Comparison of ENCODE assay signal across 1 cellular context in genomic region chr18:8608795-8609673, GRCh38.
TF ChIP-seq lines count a peak whose summit lies in the region.

Gene RAB12, plus strand, starts transcription at chr18:8609437. Its CDS starts 3 bp downstream, at chr18:8609440.

TF ChIP-seq in GM12878, 131 proteins besides CTCF, POLR2A, EP300 and RAD21 (continued from another document and continues in another):
- TF ChIP-seq, protein P1, sequence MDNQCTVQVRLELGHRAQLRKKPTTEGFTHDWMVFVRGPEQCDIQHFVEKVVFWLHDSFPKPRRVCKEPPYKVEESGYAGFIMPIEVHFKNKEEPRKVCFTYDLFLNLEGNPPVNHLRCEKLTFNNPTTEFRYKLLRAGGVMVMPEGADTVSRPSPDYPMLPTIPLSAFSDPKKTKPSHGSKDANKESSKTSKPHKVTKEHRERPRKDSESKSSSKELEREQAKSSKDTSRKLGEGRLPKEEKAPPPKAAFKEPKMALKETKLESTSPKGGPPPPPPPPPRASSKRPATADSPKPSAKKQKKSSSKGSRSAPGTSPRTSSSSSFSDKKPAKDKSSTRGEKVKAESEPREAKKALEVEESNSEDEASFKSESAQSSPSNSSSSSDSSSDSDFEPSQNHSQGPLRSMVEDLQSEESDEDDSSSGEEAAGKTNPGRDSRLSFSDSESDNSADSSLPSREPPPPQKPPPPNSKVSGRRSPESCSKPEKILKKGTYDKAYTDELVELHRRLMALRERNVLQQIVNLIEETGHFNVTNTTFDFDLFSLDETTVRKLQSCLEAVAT (IDR thresholded peaks at IDR 0.05) = peak; percentile 90
- no peak for TF ChIP-seq ATF3 (IDR thresholded peaks at IDR 0.05; ENCODE audit: borderline replicate concordance, extremely low read depth, low read depth, low read length)
- TF ChIP-seq RAD51 (IDR thresholded peaks at IDR 0.05) = no peak
- TF ChIP-seq NFXL1 (IDR thresholded peaks at IDR 0.05; ENCODE audit: borderline replicate concordance) = no peak
- no peak for TF ChIP-seq TCF7 (IDR thresholded peaks at IDR 0.05; ENCODE audit: borderline replicate concordance)
- TF ChIP-seq ZNF274 (IDR thresholded peaks at IDR 0.05; ENCODE audit: insufficient read depth, insufficient read length) = no peak
- TF ChIP-seq, protein P2, sequence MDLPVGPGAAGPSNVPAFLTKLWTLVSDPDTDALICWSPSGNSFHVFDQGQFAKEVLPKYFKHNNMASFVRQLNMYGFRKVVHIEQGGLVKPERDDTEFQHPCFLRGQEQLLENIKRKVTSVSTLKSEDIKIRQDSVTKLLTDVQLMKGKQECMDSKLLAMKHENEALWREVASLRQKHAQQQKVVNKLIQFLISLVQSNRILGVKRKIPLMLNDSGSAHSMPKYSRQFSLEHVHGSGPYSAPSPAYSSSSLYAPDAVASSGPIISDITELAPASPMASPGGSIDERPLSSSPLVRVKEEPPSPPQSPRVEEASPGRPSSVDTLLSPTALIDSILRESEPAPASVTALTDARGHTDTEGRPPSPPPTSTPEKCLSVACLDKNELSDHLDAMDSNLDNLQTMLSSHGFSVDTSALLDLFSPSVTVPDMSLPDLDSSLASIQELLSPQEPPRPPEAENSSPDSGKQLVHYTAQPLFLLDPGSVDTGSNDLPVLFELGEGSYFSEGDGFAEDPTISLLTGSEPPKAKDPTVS (IDR thresholded peaks at IDR 0.05; ENCODE audit: low read depth, low read length) = no peak
- TF ChIP-seq SREBF2 (IDR thresholded peaks at IDR 0.05; ENCODE audit: low read length) = no peak
- TF ChIP-seq, protein P3, sequence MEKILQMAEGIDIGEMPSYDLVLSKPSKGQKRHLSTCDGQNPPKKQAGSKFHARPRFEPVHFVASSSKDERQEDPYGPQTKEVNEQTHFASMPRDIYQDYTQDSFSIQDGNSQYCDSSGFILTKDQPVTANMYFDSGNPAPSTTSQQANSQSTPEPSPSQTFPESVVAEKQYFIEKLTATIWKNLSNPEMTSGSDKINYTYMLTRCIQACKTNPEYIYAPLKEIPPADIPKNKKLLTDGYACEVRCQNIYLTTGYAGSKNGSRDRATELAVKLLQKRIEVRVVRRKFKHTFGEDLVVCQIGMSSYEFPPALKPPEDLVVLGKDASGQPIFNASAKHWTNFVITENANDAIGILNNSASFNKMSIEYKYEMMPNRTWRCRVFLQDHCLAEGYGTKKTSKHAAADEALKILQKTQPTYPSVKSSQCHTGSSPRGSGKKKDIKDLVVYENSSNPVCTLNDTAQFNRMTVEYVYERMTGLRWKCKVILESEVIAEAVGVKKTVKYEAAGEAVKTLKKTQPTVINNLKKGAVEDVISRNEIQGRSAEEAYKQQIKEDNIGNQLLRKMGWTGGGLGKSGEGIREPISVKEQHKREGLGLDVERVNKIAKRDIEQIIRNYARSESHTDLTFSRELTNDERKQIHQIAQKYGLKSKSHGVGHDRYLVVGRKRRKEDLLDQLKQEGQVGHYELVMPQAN (conservative IDR thresholded peaks at IDR 0.05) = no peak
- TF ChIP-seq CEBPZ (IDR thresholded peaks at IDR 0.05; ENCODE audit: low read depth, low read length) = no peak
- TF ChIP-seq JUND (IDR thresholded peaks at IDR 0.05; ENCODE audit: low read depth, low read length) = no peak
- TF ChIP-seq BCL3 (IDR thresholded peaks at IDR 0.05; ENCODE audit: borderline replicate concordance, insufficient read depth, low read depth, low read length, poor library complexity, severe bottlenecking) = peak; percentile 24
- no peak for TF ChIP-seq PAX8 (IDR thresholded peaks at IDR 0.05)
- TF ChIP-seq USF2 (IDR thresholded peaks at IDR 0.05; ENCODE audit: borderline replicate concordance, low read depth, low read length) = no peak
- TF ChIP-seq MYB (IDR thresholded peaks at IDR 0.05; ENCODE audit: borderline replicate concordance, low read depth, low read length) = no peak
- TF ChIP-seq MEF2B (IDR thresholded peaks at IDR 0.05; ENCODE audit: partially characterized antibody, poor library complexity, severe bottlenecking) = no peak
- TF ChIP-seq NFIC (IDR thresholded peaks at IDR 0.05; ENCODE audit: low read depth, low read length) = no peak
- TF ChIP-seq E4F1 (IDR thresholded peaks at IDR 0.05; ENCODE audit: borderline replicate concordance, partially characterized antibody) = no peak
- no peak for TF ChIP-seq SUPT20H (IDR thresholded peaks at IDR 0.05; ENCODE audit: borderline replicate concordance, control insufficient read depth, low read depth, low read length)
- no peak for TF ChIP-seq NRF1 (conservative IDR thresholded peaks at IDR 0.05; ENCODE audit: low read depth, low read length)
- TF ChIP-seq CHD4 (IDR thresholded peaks at IDR 0.05) = no peak
- no peak for TF ChIP-seq FOXK2 (IDR thresholded peaks at IDR 0.05)
- TF ChIP-seq POU2F2 (IDR thresholded peaks at IDR 0.05; ENCODE audit: borderline replicate concordance, low read depth, low read length) = peak; percentile 16; the same call in 1 of the 3 replicates
- peak; percentile 6 to 71; a peak in 2 of 4 replicates for TF ChIP-seq BHLHE40 (IDR thresholded peaks at IDR 0.05; ENCODE audit: borderline replicate concordance in 1 of 2, low read depth in 2 of 2, low read length in 1 of 2)
- no peak for TF ChIP-seq SMAD5 (IDR thresholded peaks at IDR 0.05; ENCODE audit: low read depth)
- TF ChIP-seq FOXM1 (IDR thresholded peaks at IDR 0.05; ENCODE audit: low read depth, low read length) = peak; percentile 15; the same call in 1 of the 2 replicates
- TF ChIP-seq, protein P4, sequence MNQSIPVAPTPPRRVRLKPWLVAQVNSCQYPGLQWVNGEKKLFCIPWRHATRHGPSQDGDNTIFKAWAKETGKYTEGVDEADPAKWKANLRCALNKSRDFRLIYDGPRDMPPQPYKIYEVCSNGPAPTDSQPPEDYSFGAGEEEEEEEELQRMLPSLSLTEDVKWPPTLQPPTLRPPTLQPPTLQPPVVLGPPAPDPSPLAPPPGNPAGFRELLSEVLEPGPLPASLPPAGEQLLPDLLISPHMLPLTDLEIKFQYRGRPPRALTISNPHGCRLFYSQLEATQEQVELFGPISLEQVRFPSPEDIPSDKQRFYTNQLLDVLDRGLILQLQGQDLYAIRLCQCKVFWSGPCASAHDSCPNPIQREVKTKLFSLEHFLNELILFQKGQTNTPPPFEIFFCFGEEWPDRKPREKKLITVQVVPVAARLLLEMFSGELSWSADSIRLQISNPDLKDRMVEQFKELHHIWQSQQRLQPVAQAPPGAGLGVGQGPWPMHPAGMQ (IDR thresholded peaks at IDR 0.05; ENCODE audit: borderline replicate concordance) = no peak
- peak; percentile 27; the same call in 1 of the 2 replicates for TF ChIP-seq EED (IDR thresholded peaks at IDR 0.05; ENCODE audit: low read depth)
- peak; percentile 21; the same call in 1 of the 2 replicates for TF ChIP-seq NR2C1 (IDR thresholded peaks at IDR 0.05)
- no peak for TF ChIP-seq CBX3 (IDR thresholded peaks at IDR 0.05; ENCODE audit: borderline replicate concordance, low read depth)
- no peak for TF ChIP-seq E2F4 (IDR thresholded peaks at IDR 0.05; ENCODE audit: low read depth, low read length)
- peak; percentile 38; the same call in 1 of the 2 replicates for TF ChIP-seq GATAD2B (conservative IDR thresholded peaks at IDR 0.05; ENCODE audit: low read depth)
- TF ChIP-seq, protein P5, sequence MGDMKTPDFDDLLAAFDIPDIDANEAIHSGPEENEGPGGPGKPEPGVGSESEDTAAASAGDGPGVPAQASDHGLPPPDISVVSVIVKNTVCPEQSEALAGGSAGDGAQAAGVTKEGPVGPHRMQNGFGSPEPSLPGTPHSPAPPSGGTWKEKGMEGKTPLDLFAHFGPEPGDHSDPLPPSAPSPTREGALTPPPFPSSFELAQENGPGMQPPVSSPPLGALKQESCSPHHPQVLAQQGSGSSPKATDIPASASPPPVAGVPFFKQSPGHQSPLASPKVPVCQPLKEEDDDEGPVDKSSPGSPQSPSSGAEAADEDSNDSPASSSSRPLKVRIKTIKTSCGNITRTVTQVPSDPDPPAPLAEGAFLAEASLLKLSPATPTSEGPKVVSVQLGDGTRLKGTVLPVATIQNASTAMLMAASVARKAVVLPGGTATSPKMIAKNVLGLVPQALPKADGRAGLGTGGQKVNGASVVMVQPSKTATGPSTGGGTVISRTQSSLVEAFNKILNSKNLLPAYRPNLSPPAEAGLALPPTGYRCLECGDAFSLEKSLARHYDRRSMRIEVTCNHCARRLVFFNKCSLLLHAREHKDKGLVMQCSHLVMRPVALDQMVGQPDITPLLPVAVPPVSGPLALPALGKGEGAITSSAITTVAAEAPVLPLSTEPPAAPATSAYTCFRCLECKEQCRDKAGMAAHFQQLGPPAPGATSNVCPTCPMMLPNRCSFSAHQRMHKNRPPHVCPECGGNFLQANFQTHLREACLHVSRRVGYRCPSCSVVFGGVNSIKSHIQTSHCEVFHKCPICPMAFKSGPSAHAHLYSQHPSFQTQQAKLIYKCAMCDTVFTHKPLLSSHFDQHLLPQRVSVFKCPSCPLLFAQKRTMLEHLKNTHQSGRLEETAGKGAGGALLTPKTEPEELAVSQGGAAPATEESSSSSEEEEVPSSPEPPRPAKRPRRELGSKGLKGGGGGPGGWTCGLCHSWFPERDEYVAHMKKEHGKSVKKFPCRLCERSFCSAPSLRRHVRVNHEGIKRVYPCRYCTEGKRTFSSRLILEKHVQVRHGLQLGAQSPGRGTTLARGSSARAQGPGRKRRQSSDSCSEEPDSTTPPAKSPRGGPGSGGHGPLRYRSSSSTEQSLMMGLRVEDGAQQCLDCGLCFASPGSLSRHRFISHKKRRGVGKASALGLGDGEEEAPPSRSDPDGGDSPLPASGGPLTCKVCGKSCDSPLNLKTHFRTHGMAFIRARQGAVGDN (IDR thresholded peaks at IDR 0.05) = peak; percentile 12; the same call in 1 of the 2 replicates
- peak; percentile 13; the same call in 1 of the 2 replicates for TF ChIP-seq ZBED1 (IDR thresholded peaks at IDR 0.05; ENCODE audit: borderline replicate concordance)
- TF ChIP-seq RBBP5 (conservative IDR thresholded peaks at IDR 0.05) = no peak
